Comparison of ENCODE assay signal across 1 cellular context in the genomic region with DNA sequence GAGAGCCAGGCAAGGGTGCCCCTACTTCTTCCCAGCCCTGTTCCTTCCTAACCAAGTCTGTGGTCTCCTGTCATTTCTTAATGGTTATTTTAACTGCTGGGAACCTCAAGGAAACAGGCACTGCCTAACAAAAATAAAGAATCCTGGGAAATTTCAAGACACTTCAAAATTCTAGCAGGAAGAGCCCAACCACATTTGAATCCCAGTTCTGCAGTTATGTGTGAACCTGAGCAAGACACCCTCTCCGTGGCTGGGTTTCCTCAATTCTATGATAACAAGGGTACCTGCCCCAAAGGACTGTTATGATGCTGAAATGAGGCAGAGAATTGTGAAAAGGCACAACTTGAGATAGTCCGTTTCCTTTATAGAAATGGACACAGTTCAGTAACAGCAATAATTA.
TF ChIP-seq lines count a peak whose summit lies in the region.

No MANE protein-coding gene starts in this region.

TF ChIP-seq in A549, 52 proteins besides CTCF, POLR2A, EP300 and RAD21 (continued from another document):
- TF ChIP-seq RFX5 (IDR thresholded peaks at IDR 0.05) (no peak), CBX8 (IDR thresholded peaks at IDR 0.05) (no peak), MAFK (IDR thresholded peaks at IDR 0.05; ENCODE audit: partially characterized antibody) (no peak), FOSB (CRISPR knock-in tag; IDR thresholded peaks at IDR 0.05) (no peak), EHF (CRISPR knock-in tag; IDR thresholded peaks at IDR 0.05) (no peak), CHD4 (IDR thresholded peaks at IDR 0.05; ENCODE audit: borderline replicate concordance) (no peak), RCOR1 (IDR thresholded peaks at IDR 0.05; ENCODE audit: low read depth, low read length) (no peak), FOXS1 (CRISPR knock-in tag; IDR thresholded peaks at IDR 0.05) (no peak), CHD2 (IDR thresholded peaks at IDR 0.05; ENCODE audit: low read length, partially characterized antibody) (no peak), CBX2 (IDR thresholded peaks at IDR 0.05; ENCODE audit: borderline replicate concordance, low read depth) (no peak), KDM1A (IDR thresholded peaks at IDR 0.05; ENCODE audit: low read depth) (no peak)
- TF ChIP-seq, protein P1, sequence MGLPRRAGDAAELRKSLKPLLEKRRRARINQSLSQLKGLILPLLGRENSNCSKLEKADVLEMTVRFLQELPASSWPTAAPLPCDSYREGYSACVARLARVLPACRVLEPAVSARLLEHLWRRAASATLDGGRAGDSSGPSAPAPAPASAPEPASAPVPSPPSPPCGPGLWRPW (IDR thresholded peaks at IDR 0.05), result no peak
